23 cellular contexts compared by ENCODE assay signal in the genomic region with DNA sequence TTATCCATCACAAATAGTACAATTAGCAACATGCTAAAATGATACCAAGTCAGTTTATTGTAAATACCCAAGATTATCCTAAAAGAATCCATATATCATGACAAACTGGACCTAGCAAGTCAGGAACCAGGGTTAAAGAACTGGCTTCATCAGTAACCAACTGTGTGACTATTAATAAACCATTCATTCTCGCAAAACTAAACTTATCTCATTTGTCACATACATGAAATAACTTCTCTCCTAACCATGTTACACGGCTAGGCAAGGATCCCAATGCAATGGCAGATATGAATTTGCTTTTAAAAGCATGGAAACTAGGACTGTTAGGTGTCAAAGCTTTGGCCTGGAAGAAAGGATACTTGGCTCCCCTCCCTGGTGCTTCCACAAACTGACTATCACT. TPM values are rescaled to one million over a fixed set of nuclear protein-coding genes. Genes with fewer than 3 reads are reported as not detected.
"Had no signal": no experiment of that assay in that cellular context is flagged by ENCODE, and none has a peak within 500 bp of the region (broad histone marks: within the 10 kb centered on the region; RNA-seq: fewer than 3 reads in every experiment).

No MANE protein-coding gene starts in this region.

- H3K27me3 ChIP-seq: colonic mucosa, foreskin keratinocyte, gastroesophageal sphincter, heart left ventricle, hepatocyte, left lung had no signal

- H3K36me3 ChIP-seq: colonic mucosa, gastroesophageal sphincter, left lung, lower lobe of right lung had no signal

- ATAC-seq: effector memory CD8-positive, alpha-beta T cell; esophagus mucosa; foreskin keratinocyte; gastroesophageal sphincter; left lung; lower lobe of right lung; mucosa of descending colon; naive thymus-derived CD4-positive, alpha-beta T cell had no signal

- H2AFZ ChIP-seq: hepatocyte had no signal

- H3K27ac ChIP-seq: colonic mucosa, epithelial cell of prostate, foreskin keratinocyte, gastroesophageal sphincter, hepatocyte, left lung, lower lobe of right lung had no signal

- H3K4me2 ChIP-seq: hepatocyte had no signal

- DNase-seq: colonic mucosa; cortex of kidney; effector CD8-positive, alpha-beta T cell; effector memory CD8-positive, alpha-beta T cell; endodermal cell; erythroblast; foreskin keratinocyte; heart left ventricle; hypothalamus; immature natural killer cell; islet precursor cell; kidney; kidney glomerular epithelial cell; left lung; lower lobe of right lung; mesenchymal stem cell; mucosa of descending colon; naive thymus-derived CD4-positive, alpha-beta T cell had no signal

- H3K4me3 ChIP-seq: colonic mucosa, gastroesophageal sphincter, heart left ventricle, hepatocyte, left lung, lower lobe of right lung, mucosa of descending colon had no signal

- H3K4me1 ChIP-seq: foreskin keratinocyte, gastroesophageal sphincter, left lung, lower lobe of right lung had no signal

- H3K9me3 ChIP-seq: colonic mucosa, gastroesophageal sphincter, heart left ventricle, left lung, lower lobe of right lung, mucosa of descending colon had no signal

- H3K79me2 ChIP-seq: hepatocyte had no signal

RNA-seq across cellular contexts. Expression of gene CYP2J2, which starts 29.4 kb away (rescaled TPM):
- total RNA-seq: mesenteric fat pad had no signal
